18 cellular contexts compared by ENCODE assay signal in genomic region chr12:65593206-65593833, GRCh38.
DNase-seq lines count a peak whose midpoint lies in the region; ATAC-seq, FAIRE-seq and TF ChIP-seq lines count a peak whose summit lies in the region.
"Had no signal": no experiment of that assay in that cellular context is flagged by ENCODE, and none has a peak within 500 bp of the region (broad histone marks: within the 10 kb centered on the region; RNA-seq: fewer than 3 reads in every experiment).

No MANE protein-coding gene starts in this region.

- H2BK120ac ChIP-seq in H1 (replicated peaks; ENCODE audit: low read depth, low read length) = no peak overlapping the region

- no peak for TF ChIP-seq EP300 in SK-N-SH (IDR thresholded peaks at IDR 0.05; ENCODE audit: borderline replicate concordance in 1 of 2, low read depth in 1 of 2, low read length in 1 of 2)
- no peak for TF ChIP-seq EP300 in H1 (IDR thresholded peaks at IDR 0.05; ENCODE audit: borderline replicate concordance in 1 of 2, low read depth in 2 of 2, low read length in 2 of 2)

- H3K9me3 ChIP-seq in SK-N-SH (no peaks in the 10 kb centered on the region), H1 (ENCODE audit: insufficient read depth in 2 of 2, low read depth in 1 of 2, low read length in 1 of 2) (no peaks in the 10 kb centered on the region), spleen (no peaks in the 10 kb centered on the region)

- H3K27me3 ChIP-seq in SK-N-SH (ENCODE audit: insufficient read depth) (no peaks in the 10 kb centered on the region), H1 (replicated peaks in 1 of 4; ENCODE audit: control insufficient read depth in 3 of 4, extremely low read depth in 1 of 4, insufficient read depth in 3 of 4, low read length in 3 of 4) (no peaks in the 10 kb centered on the region), spleen (replicated peaks in 1 of 7) (no peaks in the 10 kb centered on the region)

- H3K4me3 Mint-ChIP-seq in nephron = no peak overlapping the region
- no peak overlapping the region for H3K4me3 Mint-ChIP-seq in naive thymus-derived CD8-positive, alpha-beta T cell
- no peak overlapping the region for H3K4me3 Mint-ChIP-seq in activated CD4-positive, alpha-beta T cell treated with anti-CD3 and anti-CD28 coated beads for 36 hours
- H3K4me3 Mint-ChIP-seq: CD14-positive monocyte had no signal

- no peak overlapping the region for H4K8ac ChIP-seq in H1 (ENCODE audit: extremely low read depth, insufficient read depth, low read length)

- H3K4me2 ChIP-seq in SK-N-SH = no peak overlapping the region
- no peak overlapping the region; a peak in 1 of 4 replicates for H3K4me2 ChIP-seq in H1 (ENCODE audit: insufficient read depth in 1 of 2, low read depth in 2 of 2, low read length in 2 of 2)

- no peak overlapping the region for H3K9ac ChIP-seq in SK-N-SH
- H3K9ac ChIP-seq in H1 (replicated peaks in 1 of 4; ENCODE audit: extremely low read depth in 1 of 4, low read depth in 3 of 4, low read length in 3 of 4) = no peak overlapping the region

- no peaks in the 10 kb centered on the region for H3K36me3 Mint-ChIP-seq in nephron (ENCODE audit: low read depth)
- no peaks in the 10 kb centered on the region for H3K36me3 Mint-ChIP-seq in naive thymus-derived CD8-positive, alpha-beta T cell
- no peaks in the 10 kb centered on the region for H3K36me3 Mint-ChIP-seq in activated CD4-positive, alpha-beta T cell treated with anti-CD3 and anti-CD28 coated beads for 36 hours (ENCODE audit: low read depth)
- H3K36me3 Mint-ChIP-seq: CD14-positive monocyte had no signal

- no peak for TF ChIP-seq CTCF in SK-N-SH (IDR thresholded peaks at IDR 0.05)
- TF ChIP-seq CTCF in H1 (IDR thresholded peaks at IDR 0.05; ENCODE audit: control extremely low read depth in 1 of 3, insufficient read depth in 1 of 3, low read depth in 1 of 3, low read length in 3 of 3) = no peak
- TF ChIP-seq CTCF in nephron (IDR thresholded peaks at IDR 0.05; ENCODE audit: unreplicated experiment in 3 of 3) = no peak
- no peak for TF ChIP-seq CTCF in spleen (IDR thresholded peaks at IDR 0.05 in 8 of 11, conservative IDR thresholded peaks at IDR 0.05 in 3 of 11)

- H3K27ac ChIP-seq in SK-N-SH (ENCODE audit: low read depth in 2 of 2, low read length in 1 of 2) = peak overlapping the region; percentile 72 to 89; a peak in 3 of 4 replicates
- no peak overlapping the region for H3K27ac ChIP-seq in H1 (ENCODE audit: low read depth, low read length)
- no peak overlapping the region for H3K27ac ChIP-seq in spleen

- peak overlapping the region; percentile 55; the same call in 1 of the 2 replicates for H2BK15ac ChIP-seq in H1 (ENCODE audit: low read length)

- peaks cover 19% of the 10 kb centered on the region; the same call in 1 of the 2 replicates for H3K79me2 ChIP-seq in SK-N-SH (ENCODE audit: insufficient read depth)
- no peaks in the 10 kb centered on the region for H3K79me2 ChIP-seq in H1 (ENCODE audit: control insufficient read depth in 1 of 2, insufficient read depth in 2 of 2, low read length in 2 of 2)

- peak overlapping the region; percentile 73; the same call in 1 of the 2 replicates for H2BK20ac ChIP-seq in H1 (ENCODE audit: low read length)

- no peaks in the 10 kb centered on the region for H3K9me2 ChIP-seq in SK-N-SH

- H3K18ac ChIP-seq in H1 (ENCODE audit: extremely low read depth, low read length) = no peak overlapping the region

- no peaks in the 10 kb centered on the region for H4K20me1 ChIP-seq in SK-N-SH (ENCODE audit: insufficient read depth)
- no peaks in the 10 kb centered on the region for H4K20me1 ChIP-seq in H1 (replicated peaks in 1 of 2; ENCODE audit: control insufficient read depth in 1 of 2, insufficient read depth in 2 of 2, low read length in 2 of 2)

- DNase-seq in SK-N-SH (no peak), H1 (ENCODE audit: low read depth in 1 of 2, low spot score in 2 of 2) (no peak), spleen (no peak)
- DNase-seq in activated CD4-positive, alpha-beta T cell treated with anti-CD3 and anti-CD28 coated beads for 1 hour = no peak
- no peak for DNase-seq in naive thymus-derived CD8-positive, alpha-beta T cell
- DNase-seq in activated CD4-positive, alpha-beta T cell treated with anti-CD3 and anti-CD28 coated beads for 36 hours = no peak
- DNase-seq: 8988T, COR-L47, NCI-H1436 treated with DMSO at 0.1 percent for 48 hours, NCI-H2081, NCI-H524, RPMI8226 had no signal

- H3K79me1 ChIP-seq in H1 (ENCODE audit: low read depth, low read length) = no peaks in the 10 kb centered on the region

- H4K5ac ChIP-seq in H1 (ENCODE audit: insufficient read length, low read depth, low read length) = no peak overlapping the region

- POLR2A ChIA-PET in SK-N-SH (lab: Yijun Ruan, JAX) = no interaction called here
- POLR2A ChIA-PET in H1 (lab: Charles Lee; ENCODE audit: partially characterized antibody) = no interaction called here
- POLR2A ChIA-PET in naive thymus-derived CD8-positive, alpha-beta T cell (lab: Charles Lee) = no interaction called here
- POLR2A ChIA-PET in activated CD4-positive, alpha-beta T cell treated with anti-CD3 and anti-CD28 coated beads for 36 hours (lab: Charles Lee) = no interaction called here

- H2BK5ac ChIP-seq in H1 (ENCODE audit: low read depth, low read length) = no peak overlapping the region

- no peak overlapping the region for H2BK12ac ChIP-seq in H1 (ENCODE audit: low read depth, low read length)

- no peak overlapping the region for H3K4ac ChIP-seq in H1 (replicated peaks; ENCODE audit: insufficient read length, low read depth, low read length)

- H3K23me2 ChIP-seq in H1 (ENCODE audit: low read depth, low read length) = no peaks in the 10 kb centered on the region; the same call in 1 of the 2 replicates

- H3K4me1 Mint-ChIP-seq in nephron = peaks cover 50% of the 10 kb centered on the region
- H3K4me1 Mint-ChIP-seq in naive thymus-derived CD8-positive, alpha-beta T cell = peaks cover 0 to 2% (median 0%) of the 10 kb centered on the region in 4 donors
- H3K4me1 Mint-ChIP-seq in activated CD4-positive, alpha-beta T cell treated with anti-CD3 and anti-CD28 coated beads for 36 hours = no peaks in the 10 kb centered on the region
- H3K4me1 Mint-ChIP-seq: CD14-positive monocyte had no signal

- intact Hi-C loops in spleen (cut with DNase I; ENCODE audit: low total_unique reads) = no loop called here
- intact Hi-C loops in activated CD4-positive, alpha-beta T cell treated with anti-CD3 and anti-CD28 coated beads for 36 hours (cut with DNase I, micrococcal nuclease) = no loop called here

- TF ChIP-seq POLR2A in H1 (IDR thresholded peaks at IDR 0.05; ENCODE audit: control extremely low read depth in 1 of 2, low read depth in 2 of 2, low read length in 2 of 2) (no peak), spleen (IDR thresholded peaks at IDR 0.05) (no peak)

- no peaks in the 10 kb centered on the region for H3K36me3 ChIP-seq in SK-N-SH (replicated peaks in 1 of 2; ENCODE audit: control insufficient read depth in 1 of 2, insufficient read depth in 2 of 2, low read length in 1 of 2)
- no peaks in the 10 kb centered on the region for H3K36me3 ChIP-seq in H1 (ENCODE audit: control insufficient read depth in 2 of 4, insufficient read depth in 4 of 4, low read length in 3 of 4)
- H3K36me3 ChIP-seq in spleen = no peaks in the 10 kb centered on the region

- no peak overlapping the region for H3K14ac ChIP-seq in H1 (ENCODE audit: insufficient read length)

- H3K9me3 Mint-ChIP-seq in nephron = peaks cover 3% of the 10 kb centered on the region
- H3K9me3 Mint-ChIP-seq in naive thymus-derived CD8-positive, alpha-beta T cell = no peaks in the 10 kb centered on the region
- no peaks in the 10 kb centered on the region for H3K9me3 Mint-ChIP-seq in activated CD4-positive, alpha-beta T cell treated with anti-CD3 and anti-CD28 coated beads for 36 hours (ENCODE audit: low read depth)
- H3K9me3 Mint-ChIP-seq: CD14-positive monocyte had no signal

- WGBS in SK-N-SH (ENCODE audit: low lambda C conversion rate) = 48% methylated on average over 2 of the region's 2 CpGs
- 90% methylated on average over 2 of the region's 2 CpGs; no CpG with 5 or more reads in 1 of the 2 experiments for WGBS in H1 (ENCODE audit: extremely low coverage in 1 of 2, insufficient coverage in 1 of 2, insufficient read length in 1 of 2, insufficient replicate concordance in 2 of 2, low coverage in 1 of 2, low lambda C conversion rate in 2 of 2, missing lambda C conversion rate in 1 of 2), 2 experiments
- 76 to 92% (median 88%) methylated on average over 2 of the region's 2 CpGs for WGBS in spleen, 5 donors

- H2AFZ ChIP-seq in SK-N-SH (ENCODE audit: low read depth) = no peak overlapping the region
- no peak overlapping the region for H2AFZ ChIP-seq in H1 (ENCODE audit: low read length)

- no peaks in the 10 kb centered on the region for H3K27me3 Mint-ChIP-seq in nephron (ENCODE audit: low read depth)
- peaks cover 0 to 24% (median 10%) of the 10 kb centered on the region in 5 donors for H3K27me3 Mint-ChIP-seq in naive thymus-derived CD8-positive, alpha-beta T cell
- H3K27me3 Mint-ChIP-seq in activated CD4-positive, alpha-beta T cell treated with anti-CD3 and anti-CD28 coated beads for 36 hours = peaks cover 24% of the 10 kb centered on the region

- TF ChIP-seq RAD21 in SK-N-SH (IDR thresholded peaks at IDR 0.05; ENCODE audit: low read length) = no peak
- no peak for TF ChIP-seq RAD21 in H1 (IDR thresholded peaks at IDR 0.05 in 1 of 2, conservative IDR thresholded peaks at IDR 0.05 in 1 of 2; ENCODE audit: low read depth in 2 of 2, low read length in 2 of 2)

- no peak overlapping the region for H3K23ac ChIP-seq in H1 (ENCODE audit: insufficient read length)

- peaks cover 0 to 55% of the 10 kb centered on the region in 2 experiments; a peak in 3 of 4 replicates for H3K4me1 ChIP-seq in SK-N-SH (ENCODE audit: control insufficient read depth in 1 of 2, insufficient read depth in 2 of 2, low read depth in 1 of 2, low read length in 1 of 2)
- H3K4me1 ChIP-seq in H1 (replicated peaks in 1 of 4; ENCODE audit: control insufficient read depth in 3 of 4, insufficient read depth in 4 of 4, low read length in 3 of 4) = peaks cover 2 to 10% (median 3%) of the 10 kb centered on the region in 4 experiments; a peak in 4 of 7 replicates
- H3K4me1 ChIP-seq in spleen = no peaks in the 10 kb centered on the region

- no peak overlapping the region for H4K91ac ChIP-seq in H1 (replicated peaks; ENCODE audit: insufficient read length, low read length)

- FAIRE-seq in H1 (lab: Jason Lieb, UNC) = no peak
- FAIRE-seq: GM12891, GM19239 had no signal

- peaks cover 27% of the 10 kb centered on the region for H3F3A ChIP-seq in SK-N-SH (replicated peaks; ENCODE audit: insufficient read depth)

- no peak overlapping the region for H3K4me3 ChIP-seq in SK-N-SH (ENCODE audit: low read depth in 2 of 2, low read length in 1 of 2)
- no peak overlapping the region for H3K4me3 ChIP-seq in H1 (ENCODE audit: extremely low read depth in 1 of 4, insufficient read depth in 2 of 4, low read depth in 3 of 4, low read length in 4 of 4)
- H3K4me3 ChIP-seq in spleen = no peak overlapping the region

- no peak for ATAC-seq in SK-N-SH treated with all-trans-retinoic acid at 6 μM for 48 hours
- no peak for ATAC-seq in naive thymus-derived CD8-positive, alpha-beta T cell
- no peak for ATAC-seq in activated CD4-positive, alpha-beta T cell treated with anti-CD3 and anti-CD28 coated beads for 36 hours
- ATAC-seq: HCT116 had no signal

- H3K27ac Mint-ChIP-seq in nephron = peak overlapping the region in 2 of 3 experiments; percentile 40 to 66
- H3K27ac Mint-ChIP-seq in naive thymus-derived CD8-positive, alpha-beta T cell = no peak overlapping the region
- no peak overlapping the region for H3K27ac Mint-ChIP-seq in activated CD4-positive, alpha-beta T cell treated with anti-CD3 and anti-CD28 coated beads for 36 hours
- H3K27ac Mint-ChIP-seq: CD14-positive monocyte had no signal

- CTCF ChIA-PET in SK-N-SH (lab: Yijun Ruan, JAX) (interaction anchor here (1.0 kb wide), 1 partner anchor 9 kb away, joined by 3 read pairs; no protein-coding TSS in a partner anchor), H1 (lab: Charles Lee; ENCODE audit: partially characterized antibody) (interaction anchor here (1.2 to 1.4 kb wide), 2 partner anchors 9 to 169 kb away, joined by 3 to 7 read pairs; no protein-coding TSS in a partner anchor)
- CTCF ChIA-PET in activated CD4-positive, alpha-beta T cell treated with anti-CD3 and anti-CD28 coated beads for 36 hours (lab: Charles Lee) = no interaction called here

- no peak overlapping the region for H2AK5ac ChIP-seq in H1 (ENCODE audit: low read depth, low read length)

- H3K56ac ChIP-seq in H1 (replicated peaks; ENCODE audit: insufficient read length, low read depth, low read length) = no peak overlapping the region

Comparison
In these comparisons a context has a peak if more than half of its experiments do, and no peak if none do; other contexts are left out.
1. H3K27ac ChIP-seq: peak in SK-N-SH (2 of 2); none in H1 (single experiment) and spleen (0 of 8).
2. H3K27ac Mint-ChIP-seq: peak in nephron (2 of 3); none in naive thymus-derived CD8-positive, alpha-beta T cell (0 of 10) and activated CD4-positive, alpha-beta T cell treated with anti-CD3 and anti-CD28 coated beads for 36 hours (single experiment).
3. Of the 17 proteins assayed by ChIP-seq in both H1 and SK-N-SH: peak only in H1: none; only in SK-N-SH: POLR2AphosphoS5; in both: none; in neither: 16.